ENCODE assay signal across 9 cellular contexts in the genomic region with DNA sequence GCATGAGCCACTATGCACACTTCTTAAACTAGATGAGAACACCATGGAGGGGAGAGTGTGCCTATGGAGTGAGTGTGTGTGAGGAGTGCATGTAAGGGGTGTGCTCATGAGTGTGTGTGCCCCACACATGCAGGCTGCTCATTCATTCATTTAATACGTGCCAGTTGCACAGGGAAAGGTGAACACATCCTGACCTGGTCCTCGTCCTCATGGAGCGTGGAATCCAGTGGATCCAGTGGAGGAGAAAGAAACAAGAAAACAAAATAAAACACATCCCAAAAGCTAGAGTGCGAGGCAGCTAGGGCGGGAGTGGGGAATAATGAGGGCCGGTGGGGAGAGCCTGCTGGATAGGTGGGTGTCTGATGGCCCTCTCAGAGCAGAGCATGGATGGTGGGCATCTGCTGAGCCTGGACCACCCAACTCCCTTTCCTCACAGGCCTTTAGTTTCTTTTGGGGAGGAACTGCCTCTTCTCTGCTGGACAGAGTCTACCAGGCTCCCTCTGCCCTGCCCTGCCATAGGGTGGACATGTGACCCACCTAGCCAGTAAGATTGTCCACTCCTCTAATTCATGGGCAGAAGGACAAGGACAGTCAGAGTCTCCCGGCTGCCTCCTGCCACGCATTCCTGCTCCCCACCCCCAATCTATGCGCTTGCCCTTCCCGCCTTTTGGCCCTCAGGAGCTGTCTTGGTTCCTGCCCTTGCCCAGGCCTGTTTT.
DNase-seq lines count a peak whose midpoint lies in the region; ATAC-seq and TF ChIP-seq lines count a peak whose summit lies in the region.
"Had no signal": no experiment of that assay in that cellular context is flagged by ENCODE, and none has a peak within 500 bp of the region (broad histone marks: within the 10 kb centered on the region; RNA-seq: fewer than 3 reads in every experiment).

No MANE protein-coding gene starts in this region.

- WGBS in GM23248 (ENCODE audit: low coverage in 1 of 2, low lambda C conversion rate in 2 of 2, missing lambda C conversion rate in 2 of 2), 2 experiments, result 71 to 73% methylated on average over 10 of the region's 10 CpGs

- TF ChIP-seq POLR2A in gastrocnemius medialis (IDR thresholded peaks at IDR 0.05), result no peak

- H3K27me3 ChIP-seq in GM23248 (replicated peaks; ENCODE audit: insufficient read depth), result no peaks in the 10 kb centered on the region
- no peaks in the 10 kb centered on the region for H3K27me3 ChIP-seq in left ventricle myocardium inferior (ENCODE audit: low read depth)
- H3K27me3 ChIP-seq in gastrocnemius medialis, result no peaks in the 10 kb centered on the region

- H3K27ac ChIP-seq in GM23248 (peak overlapping the region; percentile 85), left ventricle myocardium inferior (replicated peaks) (peak overlapping the region; percentile 91), gastrocnemius medialis (peak overlapping the region; percentile 88 to 96 (median 90))

- peak overlapping the region; percentile 49 for H3K9ac ChIP-seq in GM23248

- H3K9me2 ChIP-seq in GM23248 (ENCODE audit: insufficient read depth), result no peaks in the 10 kb centered on the region

- peaks cover 74% of the 10 kb centered on the region for H3F3A ChIP-seq in GM23248 (ENCODE audit: insufficient read depth)

- H4K20me1 ChIP-seq in GM23248 (ENCODE audit: insufficient read depth), result no peaks in the 10 kb centered on the region

- no peak overlapping the region for H3K4me3 ChIP-seq in GM23248
- no peak overlapping the region for H3K4me3 ChIP-seq in left ventricle myocardium inferior
- H3K4me3 ChIP-seq in gastrocnemius medialis, result no peak overlapping the region

- DNase-seq in GM23248 (peak; percentile 50), left ventricle myocardium inferior (no peak), gastrocnemius medialis (no peak), NCI-H82 (lab: John Stamatoyannopoulos, UW) (no peak), NCI-H1048 (lab: John Stamatoyannopoulos, UW) (no peak), NCI-H1105 treated with DMSO at 0.1 percent for 48 hours (lab: John Stamatoyannopoulos, UW) (no peak)
- DNase-seq: NCI-H1092 had no signal

- peak; percentile 20; the same call in 2 of the 3 replicates for ATAC-seq in SK-N-SH treated with all-trans-retinoic acid at 6 μM for 48 hours
- peak in 1 of 2 donors; percentile 23 for ATAC-seq in gastrocnemius medialis
- no peak for ATAC-seq in GM21423 (IDR thresholded peaks at IDR 0.05; ENCODE audit: unreplicated experiment)

- peaks cover 32% of the 10 kb centered on the region for H3K79me2 ChIP-seq in GM23248 (ENCODE audit: insufficient read depth)

- H3K36me3 ChIP-seq in GM23248 (ENCODE audit: low read depth) (peaks cover 34% of the 10 kb centered on the region), left ventricle myocardium inferior (peaks cover 7% of the 10 kb centered on the region), gastrocnemius medialis (no peaks in the 10 kb centered on the region)

- in situ Hi-C loops in GM23248 (cut with MboI), result no loop called here
- in situ Hi-C loops in gastrocnemius medialis (cut with MboI; ENCODE audit: low sequenced_read_pairs in 4 of 4), result no loop called here

- H3K4me1 ChIP-seq in GM23248 (ENCODE audit: insufficient read depth) (peaks cover 54% of the 10 kb centered on the region), left ventricle myocardium inferior (peaks cover 24% of the 10 kb centered on the region), gastrocnemius medialis (peaks cover 17 to 29% of the 10 kb centered on the region in 2 donors)

- TF ChIP-seq CTCF in left ventricle myocardium inferior (IDR thresholded peaks at IDR 0.05; ENCODE audit: borderline replicate concordance) (no peak), gastrocnemius medialis (IDR thresholded peaks at IDR 0.05 in 4 of 5, conservative IDR thresholded peaks at IDR 0.05 in 1 of 5) (no peak)

- H3K9me3 ChIP-seq in GM23248 (ENCODE audit: low read depth), result no peaks in the 10 kb centered on the region
- H3K9me3 ChIP-seq in left ventricle myocardium inferior (replicated peaks), result no peaks in the 10 kb centered on the region
- H3K9me3 ChIP-seq in gastrocnemius medialis, result no peaks in the 10 kb centered on the region

- H3K4me2 ChIP-seq in GM23248 (ENCODE audit: unreplicated experiment), result peak overlapping the region; percentile 42

- intact Hi-C loops in left ventricle myocardium inferior (cut with micrococcal nuclease), result no loop called here
- intact Hi-C loops in gastrocnemius medialis (cut with DNase I; ENCODE audit: low total_unique reads), result loop anchor here (1.0 to 5.0 kb wide), 2 partner anchors 38 to 109 kb away; no protein-coding TSS in a partner anchor

- H2AFZ ChIP-seq in GM23248, result no peak overlapping the region

TF ChIP-seq in SK-N-SH treated with all-trans-retinoic acid at 6 μM for 48 hours, 23 proteins besides CTCF, POLR2A, EP300 and RAD21:
- no peak for TF ChIP-seq CSDC2 (CRISPR knock-in tag; IDR thresholded peaks at IDR 0.05)
- TF ChIP-seq OSR1 (CRISPR knock-in tag; IDR thresholded peaks at IDR 0.05), result no peak
- TF ChIP-seq BACH2 (CRISPR knock-in tag; IDR thresholded peaks at IDR 0.05; ENCODE audit: borderline replicate concordance), result no peak
- no peak for TF ChIP-seq RARB (CRISPR knock-in tag; IDR thresholded peaks at IDR 0.05)
- TF ChIP-seq SNAI2 (CRISPR knock-in tag; IDR thresholded peaks at IDR 0.05), result no peak
- TF ChIP-seq ZFP30 (CRISPR knock-in tag; IDR thresholded peaks at IDR 0.05), result no peak
- TF ChIP-seq, protein P1, sequence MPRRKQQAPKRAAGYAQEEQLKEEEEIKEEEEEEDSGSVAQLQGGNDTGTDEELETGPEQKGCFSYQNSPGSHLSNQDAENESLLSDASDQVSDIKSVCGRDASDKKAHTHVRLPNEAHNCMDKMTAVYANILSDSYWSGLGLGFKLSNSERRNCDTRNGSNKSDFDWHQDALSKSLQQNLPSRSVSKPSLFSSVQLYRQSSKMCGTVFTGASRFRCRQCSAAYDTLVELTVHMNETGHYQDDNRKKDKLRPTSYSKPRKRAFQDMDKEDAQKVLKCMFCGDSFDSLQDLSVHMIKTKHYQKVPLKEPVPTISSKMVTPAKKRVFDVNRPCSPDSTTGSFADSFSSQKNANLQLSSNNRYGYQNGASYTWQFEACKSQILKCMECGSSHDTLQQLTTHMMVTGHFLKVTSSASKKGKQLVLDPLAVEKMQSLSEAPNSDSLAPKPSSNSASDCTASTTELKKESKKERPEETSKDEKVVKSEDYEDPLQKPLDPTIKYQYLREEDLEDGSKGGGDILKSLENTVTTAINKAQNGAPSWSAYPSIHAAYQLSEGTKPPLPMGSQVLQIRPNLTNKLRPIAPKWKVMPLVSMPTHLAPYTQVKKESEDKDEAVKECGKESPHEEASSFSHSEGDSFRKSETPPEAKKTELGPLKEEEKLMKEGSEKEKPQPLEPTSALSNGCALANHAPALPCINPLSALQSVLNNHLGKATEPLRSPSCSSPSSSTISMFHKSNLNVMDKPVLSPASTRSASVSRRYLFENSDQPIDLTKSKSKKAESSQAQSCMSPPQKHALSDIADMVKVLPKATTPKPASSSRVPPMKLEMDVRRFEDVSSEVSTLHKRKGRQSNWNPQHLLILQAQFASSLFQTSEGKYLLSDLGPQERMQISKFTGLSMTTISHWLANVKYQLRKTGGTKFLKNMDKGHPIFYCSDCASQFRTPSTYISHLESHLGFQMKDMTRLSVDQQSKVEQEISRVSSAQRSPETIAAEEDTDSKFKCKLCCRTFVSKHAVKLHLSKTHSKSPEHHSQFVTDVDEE (CRISPR knock-in tag; IDR thresholded peaks at IDR 0.05), result no peak
- TF ChIP-seq, protein P2, sequence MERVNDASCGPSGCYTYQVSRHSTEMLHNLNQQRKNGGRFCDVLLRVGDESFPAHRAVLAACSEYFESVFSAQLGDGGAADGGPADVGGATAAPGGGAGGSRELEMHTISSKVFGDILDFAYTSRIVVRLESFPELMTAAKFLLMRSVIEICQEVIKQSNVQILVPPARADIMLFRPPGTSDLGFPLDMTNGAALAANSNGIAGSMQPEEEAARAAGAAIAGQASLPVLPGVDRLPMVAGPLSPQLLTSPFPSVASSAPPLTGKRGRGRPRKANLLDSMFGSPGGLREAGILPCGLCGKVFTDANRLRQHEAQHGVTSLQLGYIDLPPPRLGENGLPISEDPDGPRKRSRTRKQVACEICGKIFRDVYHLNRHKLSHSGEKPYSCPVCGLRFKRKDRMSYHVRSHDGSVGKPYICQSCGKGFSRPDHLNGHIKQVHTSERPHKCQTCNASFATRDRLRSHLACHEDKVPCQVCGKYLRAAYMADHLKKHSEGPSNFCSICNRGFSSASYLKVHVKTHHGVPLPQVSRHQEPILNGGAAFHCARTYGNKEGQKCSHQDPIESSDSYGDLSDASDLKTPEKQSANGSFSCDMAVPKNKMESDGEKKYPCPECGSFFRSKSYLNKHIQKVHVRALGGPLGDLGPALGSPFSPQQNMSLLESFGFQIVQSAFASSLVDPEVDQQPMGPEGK (CRISPR knock-in tag; IDR thresholded peaks at IDR 0.05; ENCODE audit: borderline replicate concordance), result no peak
- TF ChIP-seq ZNF565 (CRISPR knock-in tag; conservative IDR thresholded peaks at IDR 0.05; ENCODE audit: low read depth), result no peak
- TF ChIP-seq ARNTL (CRISPR knock-in tag; IDR thresholded peaks at IDR 0.05; ENCODE audit: borderline replicate concordance, low read depth), result no peak
